ENCODE assay signal across 1 cellular context in the genomic region with DNA sequence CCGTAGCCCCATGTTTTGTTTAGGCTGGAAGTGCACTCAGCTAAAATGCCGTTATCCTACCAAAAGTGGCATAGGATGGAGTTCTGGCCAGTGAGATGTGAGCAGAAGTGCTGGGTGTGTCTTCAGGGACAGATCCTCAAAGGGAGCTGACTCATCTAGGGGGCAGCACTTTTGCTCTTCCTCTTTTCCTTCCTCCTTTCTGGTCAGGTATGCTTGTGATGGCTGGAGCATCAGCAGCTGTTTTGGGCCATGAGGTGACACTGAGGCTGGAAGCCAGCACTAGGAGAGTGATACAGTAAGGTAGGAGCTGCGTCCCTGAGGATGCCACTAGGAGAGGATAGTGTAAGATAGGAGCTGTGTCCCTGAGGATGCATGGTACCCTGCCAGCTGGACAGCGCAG.
TF ChIP-seq lines count a peak whose summit lies in the region.

No MANE protein-coding gene starts in this region.

TF ChIP-seq in K562, 482 proteins besides CTCF, POLR2A, EP300 and RAD21 (continued from another document and continues in another):
- TF ChIP-seq, protein P1, sequence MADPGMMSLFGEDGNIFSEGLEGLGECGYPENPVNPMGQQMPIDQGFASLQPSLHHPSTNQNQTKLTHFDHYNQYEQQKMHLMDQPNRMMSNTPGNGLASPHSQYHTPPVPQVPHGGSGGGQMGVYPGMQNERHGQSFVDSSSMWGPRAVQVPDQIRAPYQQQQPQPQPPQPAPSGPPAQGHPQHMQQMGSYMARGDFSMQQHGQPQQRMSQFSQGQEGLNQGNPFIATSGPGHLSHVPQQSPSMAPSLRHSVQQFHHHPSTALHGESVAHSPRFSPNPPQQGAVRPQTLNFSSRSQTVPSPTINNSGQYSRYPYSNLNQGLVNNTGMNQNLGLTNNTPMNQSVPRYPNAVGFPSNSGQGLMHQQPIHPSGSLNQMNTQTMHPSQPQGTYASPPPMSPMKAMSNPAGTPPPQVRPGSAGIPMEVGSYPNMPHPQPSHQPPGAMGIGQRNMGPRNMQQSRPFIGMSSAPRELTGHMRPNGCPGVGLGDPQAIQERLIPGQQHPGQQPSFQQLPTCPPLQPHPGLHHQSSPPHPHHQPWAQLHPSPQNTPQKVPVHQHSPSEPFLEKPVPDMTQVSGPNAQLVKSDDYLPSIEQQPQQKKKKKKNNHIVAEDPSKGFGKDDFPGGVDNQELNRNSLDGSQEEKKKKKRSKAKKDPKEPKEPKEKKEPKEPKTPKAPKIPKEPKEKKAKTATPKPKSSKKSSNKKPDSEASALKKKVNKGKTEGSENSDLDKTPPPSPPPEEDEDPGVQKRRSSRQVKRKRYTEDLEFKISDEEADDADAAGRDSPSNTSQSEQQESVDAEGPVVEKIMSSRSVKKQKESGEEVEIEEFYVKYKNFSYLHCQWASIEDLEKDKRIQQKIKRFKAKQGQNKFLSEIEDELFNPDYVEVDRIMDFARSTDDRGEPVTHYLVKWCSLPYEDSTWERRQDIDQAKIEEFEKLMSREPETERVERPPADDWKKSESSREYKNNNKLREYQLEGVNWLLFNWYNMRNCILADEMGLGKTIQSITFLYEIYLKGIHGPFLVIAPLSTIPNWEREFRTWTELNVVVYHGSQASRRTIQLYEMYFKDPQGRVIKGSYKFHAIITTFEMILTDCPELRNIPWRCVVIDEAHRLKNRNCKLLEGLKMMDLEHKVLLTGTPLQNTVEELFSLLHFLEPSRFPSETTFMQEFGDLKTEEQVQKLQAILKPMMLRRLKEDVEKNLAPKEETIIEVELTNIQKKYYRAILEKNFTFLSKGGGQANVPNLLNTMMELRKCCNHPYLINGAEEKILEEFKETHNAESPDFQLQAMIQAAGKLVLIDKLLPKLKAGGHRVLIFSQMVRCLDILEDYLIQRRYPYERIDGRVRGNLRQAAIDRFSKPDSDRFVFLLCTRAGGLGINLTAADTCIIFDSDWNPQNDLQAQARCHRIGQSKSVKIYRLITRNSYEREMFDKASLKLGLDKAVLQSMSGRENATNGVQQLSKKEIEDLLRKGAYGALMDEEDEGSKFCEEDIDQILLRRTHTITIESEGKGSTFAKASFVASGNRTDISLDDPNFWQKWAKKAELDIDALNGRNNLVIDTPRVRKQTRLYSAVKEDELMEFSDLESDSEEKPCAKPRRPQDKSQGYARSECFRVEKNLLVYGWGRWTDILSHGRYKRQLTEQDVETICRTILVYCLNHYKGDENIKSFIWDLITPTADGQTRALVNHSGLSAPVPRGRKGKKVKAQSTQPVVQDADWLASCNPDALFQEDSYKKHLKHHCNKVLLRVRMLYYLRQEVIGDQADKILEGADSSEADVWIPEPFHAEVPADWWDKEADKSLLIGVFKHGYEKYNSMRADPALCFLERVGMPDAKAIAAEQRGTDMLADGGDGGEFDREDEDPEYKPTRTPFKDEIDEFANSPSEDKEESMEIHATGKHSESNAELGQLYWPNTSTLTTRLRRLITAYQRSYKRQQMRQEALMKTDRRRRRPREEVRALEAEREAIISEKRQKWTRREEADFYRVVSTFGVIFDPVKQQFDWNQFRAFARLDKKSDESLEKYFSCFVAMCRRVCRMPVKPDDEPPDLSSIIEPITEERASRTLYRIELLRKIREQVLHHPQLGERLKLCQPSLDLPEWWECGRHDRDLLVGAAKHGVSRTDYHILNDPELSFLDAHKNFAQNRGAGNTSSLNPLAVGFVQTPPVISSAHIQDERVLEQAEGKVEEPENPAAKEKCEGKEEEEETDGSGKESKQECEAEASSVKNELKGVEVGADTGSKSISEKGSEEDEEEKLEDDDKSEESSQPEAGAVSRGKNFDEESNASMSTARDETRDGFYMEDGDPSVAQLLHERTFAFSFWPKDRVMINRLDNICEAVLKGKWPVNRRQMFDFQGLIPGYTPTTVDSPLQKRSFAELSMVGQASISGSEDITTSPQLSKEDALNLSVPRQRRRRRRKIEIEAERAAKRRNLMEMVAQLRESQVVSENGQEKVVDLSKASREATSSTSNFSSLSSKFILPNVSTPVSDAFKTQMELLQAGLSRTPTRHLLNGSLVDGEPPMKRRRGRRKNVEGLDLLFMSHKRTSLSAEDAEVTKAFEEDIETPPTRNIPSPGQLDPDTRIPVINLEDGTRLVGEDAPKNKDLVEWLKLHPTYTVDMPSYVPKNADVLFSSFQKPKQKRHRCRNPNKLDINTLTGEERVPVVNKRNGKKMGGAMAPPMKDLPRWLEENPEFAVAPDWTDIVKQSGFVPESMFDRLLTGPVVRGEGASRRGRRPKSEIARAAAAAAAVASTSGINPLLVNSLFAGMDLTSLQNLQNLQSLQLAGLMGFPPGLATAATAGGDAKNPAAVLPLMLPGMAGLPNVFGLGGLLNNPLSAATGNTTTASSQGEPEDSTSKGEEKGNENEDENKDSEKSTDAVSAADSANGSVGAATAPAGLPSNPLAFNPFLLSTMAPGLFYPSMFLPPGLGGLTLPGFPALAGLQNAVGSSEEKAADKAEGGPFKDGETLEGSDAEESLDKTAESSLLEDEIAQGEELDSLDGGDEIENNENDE (IDR thresholded peaks at IDR 0.05; ENCODE audit: low read depth, low read length) = no peak
- TF ChIP-seq, protein P2, sequence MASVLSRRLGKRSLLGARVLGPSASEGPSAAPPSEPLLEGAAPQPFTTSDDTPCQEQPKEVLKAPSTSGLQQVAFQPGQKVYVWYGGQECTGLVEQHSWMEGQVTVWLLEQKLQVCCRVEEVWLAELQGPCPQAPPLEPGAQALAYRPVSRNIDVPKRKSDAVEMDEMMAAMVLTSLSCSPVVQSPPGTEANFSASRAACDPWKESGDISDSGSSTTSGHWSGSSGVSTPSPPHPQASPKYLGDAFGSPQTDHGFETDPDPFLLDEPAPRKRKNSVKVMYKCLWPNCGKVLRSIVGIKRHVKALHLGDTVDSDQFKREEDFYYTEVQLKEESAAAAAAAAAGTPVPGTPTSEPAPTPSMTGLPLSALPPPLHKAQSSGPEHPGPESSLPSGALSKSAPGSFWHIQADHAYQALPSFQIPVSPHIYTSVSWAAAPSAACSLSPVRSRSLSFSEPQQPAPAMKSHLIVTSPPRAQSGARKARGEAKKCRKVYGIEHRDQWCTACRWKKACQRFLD (CRISPR knock-in tag; IDR thresholded peaks at IDR 0.05) = no peak
- TF ChIP-seq, protein P3, sequence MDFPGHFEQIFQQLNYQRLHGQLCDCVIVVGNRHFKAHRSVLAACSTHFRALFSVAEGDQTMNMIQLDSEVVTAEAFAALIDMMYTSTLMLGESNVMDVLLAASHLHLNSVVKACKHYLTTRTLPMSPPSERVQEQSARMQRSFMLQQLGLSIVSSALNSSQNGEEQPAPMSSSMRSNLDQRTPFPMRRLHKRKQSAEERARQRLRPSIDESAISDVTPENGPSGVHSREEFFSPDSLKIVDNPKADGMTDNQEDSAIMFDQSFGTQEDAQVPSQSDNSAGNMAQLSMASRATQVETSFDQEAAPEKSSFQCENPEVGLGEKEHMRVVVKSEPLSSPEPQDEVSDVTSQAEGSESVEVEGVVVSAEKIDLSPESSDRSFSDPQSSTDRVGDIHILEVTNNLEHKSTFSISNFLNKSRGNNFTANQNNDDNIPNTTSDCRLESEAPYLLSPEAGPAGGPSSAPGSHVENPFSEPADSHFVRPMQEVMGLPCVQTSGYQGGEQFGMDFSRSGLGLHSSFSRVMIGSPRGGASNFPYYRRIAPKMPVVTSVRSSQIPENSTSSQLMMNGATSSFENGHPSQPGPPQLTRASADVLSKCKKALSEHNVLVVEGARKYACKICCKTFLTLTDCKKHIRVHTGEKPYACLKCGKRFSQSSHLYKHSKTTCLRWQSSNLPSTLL (IDR thresholded peaks at IDR 0.05) = no peak
- TF ChIP-seq POLR2AphosphoS5 (IDR thresholded peaks at IDR 0.05; ENCODE audit: control insufficient read depth, insufficient read depth, low read depth, low read length) (no peak), RREB1 (CRISPR knock-in tag; IDR thresholded peaks at IDR 0.05) (no peak), ZC3H11A (IDR thresholded peaks at IDR 0.05; ENCODE audit: low read depth, low read length) (no peak), NFE2 (IDR thresholded peaks at IDR 0.05; ENCODE audit: low read depth) (peak; percentile 53; the same call in 1 of the 2 replicates), GATA2 (CRISPR knock-in tag; IDR thresholded peaks at IDR 0.05) (no peak), KAT2B (IDR thresholded peaks at IDR 0.05; ENCODE audit: low read depth, low read length) (no peak), HOXB6 (CRISPR knock-in tag; IDR thresholded peaks at IDR 0.05; ENCODE audit: borderline replicate concordance) (no peak), DACH1 (IDR thresholded peaks at IDR 0.05; ENCODE audit: partially characterized antibody) (peak; percentile 21), AFF4 (CRISPR knock-in tag; IDR thresholded peaks at IDR 0.05) (no peak), HIVEP1 (CRISPR knock-in tag; IDR thresholded peaks at IDR 0.05) (no peak), RCOR1 (IDR thresholded peaks at IDR 0.05; ENCODE audit: borderline replicate concordance in 1 of 2, low read depth in 2 of 2, low read length in 2 of 2) (peak; percentile 25 to 58; a peak in 1 of 4 replicates), ILK (tag; IDR thresholded peaks at IDR 0.05; ENCODE audit: borderline replicate concordance, low read depth) (no peak), SMARCA5 (IDR thresholded peaks at IDR 0.05) (peak; percentile 97), ZNF184 (CRISPR knock-in tag; IDR thresholded peaks at IDR 0.05) (no peak), FIP1L1 (IDR thresholded peaks at IDR 0.05; ENCODE audit: low read depth, low read length, poor library complexity, severe bottlenecking) (no peak), ZC3H4 (CRISPR knock-in tag; IDR thresholded peaks at IDR 0.05; ENCODE audit: borderline replicate concordance) (no peak), HMG20B (CRISPR knock-in tag; IDR thresholded peaks at IDR 0.05) (no peak), HLTF (IDR thresholded peaks at IDR 0.05) (peak; percentile 96)
- TF ChIP-seq, protein P4, sequence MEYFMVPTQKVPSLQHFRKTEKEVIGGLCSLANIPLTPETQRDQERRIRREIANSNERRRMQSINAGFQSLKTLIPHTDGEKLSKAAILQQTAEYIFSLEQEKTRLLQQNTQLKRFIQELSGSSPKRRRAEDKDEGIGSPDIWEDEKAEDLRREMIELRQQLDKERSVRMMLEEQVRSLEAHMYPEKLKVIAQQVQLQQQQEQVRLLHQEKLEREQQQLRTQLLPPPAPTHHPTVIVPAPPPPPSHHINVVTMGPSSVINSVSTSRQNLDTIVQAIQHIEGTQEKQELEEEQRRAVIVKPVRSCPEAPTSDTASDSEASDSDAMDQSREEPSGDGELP (CRISPR knock-in tag; IDR thresholded peaks at IDR 0.05; ENCODE audit: borderline replicate concordance) = peak; percentile 25; the same call in 1 of the 2 replicates
